20 cellular contexts compared by ENCODE assay signal in genomic region chr10:63548860-63549259, GRCh38. TPM values are rescaled to one million over a fixed set of nuclear protein-coding genes. Genes with fewer than 3 reads are reported as not detected.
A peak's percentile ranks its signal among the peaks of the same experiment; 100 is the strongest.
DNase-seq lines count a peak whose midpoint lies in the region; ATAC-seq and TF ChIP-seq lines count a peak whose summit lies in the region.
"Had no signal": no experiment of that assay in that cellular context is flagged by ENCODE, and none has a peak within 500 bp of the region (broad histone marks: within the 10 kb centered on the region; RNA-seq: fewer than 3 reads in every experiment).

No MANE protein-coding gene starts in this region.

- H3K9me3 Mint-ChIP-seq in Calu3 (ENCODE audit: low read depth, unreplicated experiment) (no peaks in the 10 kb centered on the region), nephron progenitor cell (peaks cover 7% of the 10 kb centered on the region)
- H3K9me3 Mint-ChIP-seq in activated T-helper 17 cell treated with anti-CD3 and anti-CD28 coated beads, Interleukin-2, amount 50 U/mL, for 72 hours: no peaks in the 10 kb centered on the region
- H3K9me3 Mint-ChIP-seq: CD4-positive, alpha-beta memory T cell; GM23338; HFFc6; IgD-negative memory B cell had no signal

- TF ChIP-seq CTCF in Calu3 (IDR thresholded peaks at IDR 0.05; ENCODE audit: unreplicated experiment): no peak
- TF ChIP-seq CTCF in nephron progenitor cell (IDR thresholded peaks at IDR 0.05): no peak

- H3K9me3 ChIP-seq in T-helper 17 cell (ENCODE audit: control insufficient read depth, low read length, poor library complexity, severe bottlenecking): no peaks in the 10 kb centered on the region
- H3K9me3 ChIP-seq: A549 had no signal

- peak overlapping the region; percentile 22 for H3K27ac Mint-ChIP-seq in Calu3 (ENCODE audit: unreplicated experiment)
- peak overlapping the region; percentile 12 for H3K27ac Mint-ChIP-seq in activated T-helper 17 cell treated with anti-CD3 and anti-CD28 coated beads, Interleukin-2, amount 50 U/mL, for 72 hours
- H3K27ac Mint-ChIP-seq in nephron progenitor cell: peak overlapping the region; percentile 46
- H3K27ac Mint-ChIP-seq in T-helper 17 cell: no peak overlapping the region
- H3K27ac Mint-ChIP-seq: CD14-positive monocyte; CD4-positive, alpha-beta memory T cell; GM23338; IgD-negative memory B cell had no signal

- H3K4me1 Mint-ChIP-seq in Calu3 (ENCODE audit: low read depth, unreplicated experiment) (peaks cover 65% of the 10 kb centered on the region), nephron progenitor cell (peaks cover 18% of the 10 kb centered on the region), T-helper 17 cell (peaks cover 17% of the 10 kb centered on the region)
- peaks cover 22% of the 10 kb centered on the region for H3K4me1 Mint-ChIP-seq in activated T-helper 17 cell treated with anti-CD3 and anti-CD28 coated beads, Interleukin-2, amount 50 U/mL, for 72 hours

- ATAC-seq in activated T-helper 17 cell treated with anti-CD3 and anti-CD28 coated beads, Interleukin-2, amount 50 U/mL, for 72 hours (replicated peaks): no peak
- ATAC-seq in HG03565 (IDR thresholded peaks at IDR 0.05; ENCODE audit: unreplicated experiment) (no peak), GM18867 (IDR thresholded peaks at IDR 0.05; ENCODE audit: unreplicated experiment) (no peak), T-helper 17 cell (no peak)
- ATAC-seq: A549, GM23338 had no signal

- H3K4me3 Mint-ChIP-seq in Calu3 (ENCODE audit: low read depth, unreplicated experiment) (no peak overlapping the region), nephron progenitor cell (no peak overlapping the region), T-helper 17 cell (no peak overlapping the region)
- H3K4me3 Mint-ChIP-seq in activated T-helper 17 cell treated with anti-CD3 and anti-CD28 coated beads, Interleukin-2, amount 50 U/mL, for 72 hours: no peak overlapping the region
- H3K4me3 Mint-ChIP-seq: CD14-positive monocyte; CD4-positive, alpha-beta memory T cell; GM23338; HFFc6; IgD-negative memory B cell had no signal

- intact Hi-C loops in Calu3 (cut with micrococcal nuclease; ENCODE audit: unreplicated experiment): no loop called here

- no peaks in the 10 kb centered on the region for H3K27me3 Mint-ChIP-seq in Calu3 (ENCODE audit: unreplicated experiment)
- no peaks in the 10 kb centered on the region for H3K27me3 Mint-ChIP-seq in activated T-helper 17 cell treated with anti-CD3 and anti-CD28 coated beads, Interleukin-2, amount 50 U/mL, for 72 hours
- peaks cover 4% of the 10 kb centered on the region for H3K27me3 Mint-ChIP-seq in nephron progenitor cell (ENCODE audit: low read depth, poor library complexity)
- no peaks in the 10 kb centered on the region for H3K27me3 Mint-ChIP-seq in T-helper 17 cell
- H3K27me3 Mint-ChIP-seq: CD4-positive, alpha-beta memory T cell; IgD-negative memory B cell had no signal

- DNase-seq in Calu3 (no peak), DMS53 treated with DMSO at 0.1 percent for 48 hours (lab: John Stamatoyannopoulos, UW; ENCODE audit: unreplicated experiment) (peak; percentile 21), nephron progenitor cell (no peak), NCI-H187 treated with DMSO at 0.1 percent for 48 hours (lab: John Stamatoyannopoulos, UW) (no peak), T-helper 17 cell (no peak)
- DNase-seq: AML-193; CD4-positive, alpha-beta memory T cell; DMS79; GDM1; HCEC 1CT; HFFc6; Karpas-422; KBM-7 had no signal

- H3K36me3 Mint-ChIP-seq in Calu3 (ENCODE audit: insufficient read depth, unreplicated experiment): peaks cover 27% of the 10 kb centered on the region
- H3K36me3 Mint-ChIP-seq in activated T-helper 17 cell treated with anti-CD3 and anti-CD28 coated beads, Interleukin-2, amount 50 U/mL, for 72 hours (ENCODE audit: low read depth): no peaks in the 10 kb centered on the region
- H3K36me3 Mint-ChIP-seq in nephron progenitor cell (ENCODE audit: low read depth): peaks cover 35% of the 10 kb centered on the region
- H3K36me3 Mint-ChIP-seq in T-helper 17 cell (ENCODE audit: low read depth): peaks cover 2% of the 10 kb centered on the region

- CTCF ChIA-PET in Calu3 (lab: Charles Lee): interaction anchor here (1.4 kb wide), 1 partner anchor 9 kb away, joined by 7 read pairs; no protein-coding TSS in a partner anchor

- no TSS peak for BruUV-seq in Calu3 (replicated peaks; lab: Mats Ljungman, UMichigan)

RNA-seq across cellular contexts. Expression of gene REEP3, which starts 27.7 kb away (rescaled TPM):
- 94.7 and 97.5 TPM in 2 replicates for total RNA-seq in Calu3 (2022)
- 10 to 100 TPM; 18.5 to 20.0 TPM for total RNA-seq in activated T-helper 17 cell treated with anti-CD3 and anti-CD28 coated beads, Interleukin-2, amount 50 U/mL, for 72 hours
- total RNA-seq in T-helper 17 cell: 10 to 100 TPM; 21.1 TPM
